24 cellular contexts compared by ENCODE assay signal in the genomic region with DNA sequence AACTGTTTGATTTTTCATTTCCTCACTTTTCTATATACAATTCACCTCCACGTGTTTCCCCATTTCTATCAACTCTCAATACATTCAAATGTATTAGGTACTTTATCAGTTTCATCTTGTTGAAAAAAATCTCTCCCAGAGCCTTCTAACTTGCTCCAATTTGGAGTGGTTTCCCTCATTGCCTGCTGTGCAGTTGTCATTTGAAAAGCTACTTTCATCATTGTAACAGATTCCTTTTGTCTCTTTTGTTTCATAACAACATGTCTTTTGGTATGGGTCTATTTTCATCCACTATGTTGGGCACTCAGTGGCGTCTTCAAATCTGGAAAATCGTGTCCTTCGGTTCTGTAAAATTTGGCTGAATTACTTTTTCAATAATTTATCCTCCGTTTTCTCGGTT.
DNase-seq lines count a peak whose midpoint lies in the region; ATAC-seq, FAIRE-seq and TF ChIP-seq lines count a peak whose summit lies in the region.
"Had no signal": no experiment of that assay in that cellular context is flagged by ENCODE, and none has a peak within 500 bp of the region (broad histone marks: within the 10 kb centered on the region; RNA-seq: fewer than 3 reads in every experiment).

No MANE protein-coding gene starts in this region.

- TF ChIP-seq RAD21 in A549 (conservative IDR thresholded peaks at IDR 0.05 in 1 of 2, IDR thresholded peaks at IDR 0.05 in 1 of 2), result no peak

- no peak overlapping the region for H3K4me2 ChIP-seq in A549

- TF ChIP-seq POLR2A in A549 (IDR thresholded peaks at IDR 0.05; ENCODE audit: low read length), result no peak
- TF ChIP-seq POLR2A in body of pancreas (IDR thresholded peaks at IDR 0.05), result no peak

- ATAC-seq in A549 (no peak), body of pancreas (no peak)
- ATAC-seq: GM12878 had no signal

- H3K4me3 ChIP-seq in A549 (no peak overlapping the region), HUES48 (ENCODE audit: low read depth, low read length) (0 out of 2 replicates have a peak overlapping the region, but pooled peaks have one; percentile 10), body of pancreas (no peak overlapping the region)
- H3K4me3 ChIP-seq: GM12878, MG63, Peyer's patch, SK-N-MC had no signal

- H3K36me3 ChIP-seq in HUES48 (ENCODE audit: control insufficient read depth, insufficient read depth, low read length) (peaks cover 10% of the 10 kb centered on the region), body of pancreas (replicated peaks in 1 of 2; ENCODE audit: insufficient read depth in 1 of 2, low read depth in 2 of 2) (peaks cover 0 to 2% of the 10 kb centered on the region in 2 donors)

- 93% methylated on average over 6 of the region's 6 CpGs for WGBS in A549 (ENCODE audit: missing lambda C conversion rate)
- WGBS in body of pancreas, 2 donors, result 93% methylated on average over 6 of the region's 6 CpGs

- H3K27ac ChIP-seq in A549 (no peak overlapping the region), HUES48 (ENCODE audit: low read depth, low read length) (peak overlapping the region; percentile 1), substantia nigra (ENCODE audit: low read depth, low read length, poor library complexity, severe bottlenecking) (peak overlapping the region; percentile 18), body of pancreas (no peak overlapping the region)
- H3K27ac ChIP-seq: 22Rv1, Peyer's patch, SK-N-MC had no signal

- POLR2A ChIA-PET in A549 (lab: Yijun Ruan, JAX), result no interaction called here

- CTCF ChIA-PET in A549 (lab: Yijun Ruan, JAX), result no interaction called here

- intact Hi-C loops in body of pancreas (cut with DNase I), result no loop called here

- no peak for TF ChIP-seq CTCF in A549 (IDR thresholded peaks at IDR 0.05)
- no peak for TF ChIP-seq CTCF in body of pancreas (IDR thresholded peaks at IDR 0.05)

- H3K9me3 ChIP-seq in A549 (no peaks in the 10 kb centered on the region), HUES48 (ENCODE audit: control insufficient read depth, insufficient read depth, low read length) (no peaks in the 10 kb centered on the region), body of pancreas (no peaks in the 10 kb centered on the region)
- H3K9me3 ChIP-seq: MG63, Peyer's patch had no signal

- H3K9ac ChIP-seq in HUES48 (ENCODE audit: low read depth, low read length), result no peak overlapping the region

- TF ChIP-seq EP300 in A549 (IDR thresholded peaks at IDR 0.05), result no peak

- H3K4me1 ChIP-seq in A549, result no peaks in the 10 kb centered on the region
- H3K4me1 ChIP-seq in HUES48 (ENCODE audit: control insufficient read depth, insufficient read depth, low read length), result peaks cover 34% of the 10 kb centered on the region
- H3K4me1 ChIP-seq in body of pancreas, result no peaks in the 10 kb centered on the region
- H3K4me1 ChIP-seq: Peyer's patch had no signal

- H3K27me3 ChIP-seq in HUES48 (ENCODE audit: control insufficient read depth, insufficient read depth, low read length), result no peaks in the 10 kb centered on the region
- no peaks in the 10 kb centered on the region for H3K27me3 ChIP-seq in body of pancreas
- H3K27me3 ChIP-seq: MG63, Peyer's patch had no signal

- FAIRE-seq in A549 (lab: Jason Lieb, UNC), result peak; percentile 59
- FAIRE-seq: GM12878, H54, HTR-8/SVneo had no signal

- DNase-seq in A549 (ENCODE audit: low read depth in 1 of 2, low spot score in 1 of 2) (no peak), inferior parietal cortex (ENCODE audit: extremely low spot score) (peak; percentile 27), substantia nigra (lab: John Stamatoyannopoulos, UW) (no peak), body of pancreas (no peak), DMS 273 treated with DMSO at 0.1 percent for 48 hours (lab: John Stamatoyannopoulos, UW) (no peak), COLO668 (lab: John Stamatoyannopoulos, UW; ENCODE audit: unreplicated experiment) (no peak)
- DNase-seq: ACHN; DMS53; KG1; MG63; NCI-H1694; NCI-H2029 treated with DMSO at 0.1 percent for 48 hours; NCI-H446 treated with DMSO at 0.1 percent for 48 hours; NCI-H526; NCI-H82; NK-92 treated with Interleukin-12 subunit alpha and Interleukin-12 subunit beta, amount 100 ng/mL, for 24 hours; Peyer's patch; SIG-M5 had no signal

TF ChIP-seq in A549, 52 proteins besides CTCF, POLR2A, EP300 and RAD21:
- no peak for TF ChIP-seq MAFK (IDR thresholded peaks at IDR 0.05; ENCODE audit: partially characterized antibody)
- no peak for TF ChIP-seq CBX8 (IDR thresholded peaks at IDR 0.05)
- no peak for TF ChIP-seq RFX5 (IDR thresholded peaks at IDR 0.05)
- no peak for TF ChIP-seq RARB (CRISPR knock-in tag; IDR thresholded peaks at IDR 0.05)
- no peak for TF ChIP-seq HOXA7 (CRISPR knock-in tag; IDR thresholded peaks at IDR 0.05)
- no peak for TF ChIP-seq PHF8 (IDR thresholded peaks at IDR 0.05; ENCODE audit: borderline replicate concordance, low read depth)

Comparison
In these comparisons a context has a peak if more than half of its experiments do, and no peak if none do; other contexts are left out.
1. H3K27ac ChIP-seq: peak in HUES48 (single experiment) and substantia nigra (single experiment); none in A549 (0 of 2) and body of pancreas (0 of 4).